14 cellular contexts compared by ENCODE assay signal in the genomic region with DNA sequence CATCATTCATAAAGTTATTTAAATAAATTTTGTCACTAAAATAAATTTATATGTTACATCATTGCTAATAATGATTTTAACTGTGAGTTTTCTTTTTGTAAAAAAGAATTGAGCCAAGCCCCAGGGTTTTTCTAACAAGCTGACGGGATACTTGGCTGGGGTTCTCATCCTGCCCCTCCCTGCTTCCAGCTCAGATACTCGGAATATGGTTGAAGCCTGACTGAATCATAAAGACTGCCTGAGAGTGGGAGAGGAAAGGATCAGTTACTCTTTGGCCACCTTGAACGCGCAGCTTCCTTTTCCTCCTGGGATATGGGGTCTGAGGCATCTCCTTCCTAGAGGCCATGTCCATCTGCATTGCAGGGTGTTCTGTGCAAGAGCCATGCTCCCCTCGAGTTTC.
"Had no signal": no experiment of that assay in that cellular context is flagged by ENCODE, and none has a peak within 500 bp of the region (broad histone marks: within the 10 kb centered on the region; RNA-seq: fewer than 3 reads in every experiment).

No MANE protein-coding gene starts in this region.

- H3K9me3 ChIP-seq: lower lobe of right lung, neutrophil, stomach had no signal

- ATAC-seq: lower lobe of right lung; naive thymus-derived CD8-positive, alpha-beta T cell had no signal

- DNase-seq: activated CD4-positive, alpha-beta T cell treated with anti-CD3 and anti-CD28 coated beads, Interleukin-2, amount 10 ng/mL, durations not matched to agents 7 days and 5 days; activated naive CD8-positive, alpha-beta T cell treated with anti-CD3 and anti-CD28 coated beads for 36 hours; erythroblast; immature natural killer cell; lower lobe of right lung; naive thymus-derived CD8-positive, alpha-beta T cell; stimulated activated CD4-positive, alpha-beta T cell treated with anti-CD3 and anti-CD28 coated beads, Interleukin-15, amount 100 ng/mL, for 24 hours; stimulated activated CD4-positive, alpha-beta T cell treated with anti-CD3 and anti-CD28 coated beads, Interleukin-4, amount 100 ng/mL, for 24 hours; stomach had no signal

- H3K4me3 Mint-ChIP-seq: activated CD4-positive, alpha-beta T cell treated with anti-CD3 and anti-CD28 coated beads, Interleukin-2, amount 10 ng/mL, durations not matched to agents 7 days and 5 days; activated naive CD8-positive, alpha-beta T cell treated with anti-CD3 and anti-CD28 coated beads for 36 hours; activated T-helper 1 cell treated with anti-CD3 and anti-CD28 coated beads, Interleukin-12 subunit alpha, Interleukin-12 subunit beta, Interleukin-2, Interleukin-4 antibody, amounts not matched to agents 30 ng/mL and 10 ng/mL and 1 ng/mL, durations not matched to agents 14 hours and 24 hours and 36 hours; endodermal cell; immature natural killer cell; naive thymus-derived CD8-positive, alpha-beta T cell had no signal

- H3K36me3 ChIP-seq: neutrophil had no signal

- H3K36me3 Mint-ChIP-seq: activated naive CD8-positive, alpha-beta T cell treated with anti-CD3 and anti-CD28 coated beads for 36 hours; immature natural killer cell had no signal

- H3K27me3 Mint-ChIP-seq: activated naive CD8-positive, alpha-beta T cell treated with anti-CD3 and anti-CD28 coated beads for 36 hours; naive thymus-derived CD8-positive, alpha-beta T cell had no signal

- H3K4me1 ChIP-seq: lower lobe of right lung had no signal

- H3K27me3 ChIP-seq: dorsolateral prefrontal cortex, neutrophil, stomach had no signal

- H3K9me3 Mint-ChIP-seq: activated CD4-positive, alpha-beta T cell treated with anti-CD3 and anti-CD28 coated beads, Interleukin-2, amount 10 ng/mL, durations not matched to agents 7 days and 5 days; activated naive CD8-positive, alpha-beta T cell treated with anti-CD3 and anti-CD28 coated beads for 36 hours; activated T-helper 1 cell treated with anti-CD3 and anti-CD28 coated beads, Interleukin-12 subunit alpha, Interleukin-12 subunit beta, Interleukin-2, Interleukin-4 antibody, amounts not matched to agents 30 ng/mL and 10 ng/mL and 1 ng/mL, durations not matched to agents 14 hours and 24 hours and 36 hours; endodermal cell; immature natural killer cell; naive thymus-derived CD8-positive, alpha-beta T cell had no signal

- H3K4me3 ChIP-seq: dorsolateral prefrontal cortex, lower lobe of right lung, skin epidermis, stomach had no signal

- H3K27ac ChIP-seq: lower lobe of right lung, neutrophil, stomach had no signal

- H3K27ac Mint-ChIP-seq: activated CD4-positive, alpha-beta T cell treated with anti-CD3 and anti-CD28 coated beads, Interleukin-2, amount 10 ng/mL, durations not matched to agents 7 days and 5 days; activated naive CD8-positive, alpha-beta T cell treated with anti-CD3 and anti-CD28 coated beads for 36 hours; activated T-helper 1 cell treated with anti-CD3 and anti-CD28 coated beads, Interleukin-12 subunit alpha, Interleukin-12 subunit beta, Interleukin-2, Interleukin-4 antibody, amounts not matched to agents 30 ng/mL and 10 ng/mL and 1 ng/mL, durations not matched to agents 14 hours and 24 hours and 36 hours; endodermal cell; immature natural killer cell had no signal
